32 cellular contexts compared by ENCODE assay signal in genomic region chr4:94934864-94935263, GRCh38.
DNase-seq lines count a peak whose midpoint lies in the region; ATAC-seq, FAIRE-seq and TF ChIP-seq lines count a peak whose summit lies in the region.
"Had no signal": no experiment of that assay in that cellular context is flagged by ENCODE, and none has a peak within 500 bp of the region (broad histone marks: within the 10 kb centered on the region; RNA-seq: fewer than 3 reads in every experiment).

No MANE protein-coding gene starts in this region.

- POLR2A ChIA-PET in RWPE1 (lab: Yijun Ruan, JAX; ENCODE audit: low non-redundant PET) = no interaction called here

- H3K27ac ChIP-seq in RWPE1 = no peak overlapping the region
- H3K27ac ChIP-seq: HL-60, KMS-11, neural progenitor cell, SJCRH30, vagina, WERI-Rb-1 had no signal

- peak overlapping the region; percentile 31 for H3K4me3 Mint-ChIP-seq in chondrocyte (ENCODE audit: unreplicated experiment)
- H3K4me3 Mint-ChIP-seq: activated T-helper 17 cell treated with anti-CD3 and anti-CD28 coated beads, Interleukin-2, amount 50 U/mL, for 72 hours; CD4-positive, alpha-beta memory T cell; immature natural killer cell; neural progenitor cell; T-cell had no signal

- no peaks in the 10 kb centered on the region for H3K9me3 Mint-ChIP-seq in chondrocyte (ENCODE audit: low read depth)
- H3K9me3 Mint-ChIP-seq: activated T-helper 17 cell treated with anti-CD3 and anti-CD28 coated beads, Interleukin-2, amount 50 U/mL, for 72 hours; CD4-positive, alpha-beta memory T cell; neural progenitor cell; T-cell had no signal

- FAIRE-seq in A204.1 (lab: Jason Lieb, UNC) = peak; percentile 30

- no peaks in the 10 kb centered on the region for H3K27me3 ChIP-seq in HAP-1 (ENCODE audit: low read depth)
- H3K27me3 ChIP-seq: neural progenitor cell, SJCRH30, vagina had no signal

- TF ChIP-seq CTCF in RWPE1 (conservative IDR thresholded peaks at IDR 0.05; ENCODE audit: low read depth) (no peak), chondrocyte (IDR thresholded peaks at IDR 0.05) (no peak)

- peak; percentile 10 for DNase-seq in RWPE1 (ENCODE audit: low spot score)
- no peak for DNase-seq in chondrocyte (ENCODE audit: low spot score)
- peak; percentile 68 for DNase-seq in iris pigment epithelial cell (ENCODE audit: low read depth)
- no peak for DNase-seq in ecto neural progenitor cell (ENCODE audit: low spot score)
- DNase-seq in C1 segment of cervical spinal cord (lab: John Stamatoyannopoulos, UW) = no peak
- DNase-seq in HAP-1 (ENCODE audit: low spot score in 2 of 2) = no peak
- DNase-seq: activated CD4-positive, alpha-beta T cell treated with anti-CD3 and anti-CD28 coated beads for 4 hours; activated naive CD4-positive, alpha-beta T cell treated with anti-CD3 and anti-CD28 coated beads, Interleukin-2, amount 50 U/mL, for 16 hours; caudate nucleus; CD4-positive, alpha-beta memory T cell; GOT3; hypothalamus; immature natural killer cell; MM.1S; NCI-H1417; NCI-H2029; NCI-H2227 treated with DMSO at 0.1 percent for 48 hours; NCI-H526 treated with DMSO at 0.1 percent for 48 hours; SJCRH30; stimulated activated CD4-positive, alpha-beta T cell treated with anti-CD3 and anti-CD28 coated beads, Interleukin-1b, Interleukin-23, amount 100 ng/mL, for 48 hours; stimulated activated naive CD8-positive, alpha-beta T cell treated with anti-CD3 and anti-CD28 coated beads, Interleukin-15, Interleukin-2, amounts not matched to agents 100 U/mL and 50 U/mL, for 24 hours; T-cell; WERI-Rb-1 had no signal

- H3K36me3 ChIP-seq in HAP-1 (replicated peaks) = no peaks in the 10 kb centered on the region
- H3K36me3 ChIP-seq: neural progenitor cell, SJCRH30, vagina, WERI-Rb-1 had no signal

- CTCF ChIA-PET in RWPE1 (lab: Yijun Ruan, JAX) = no interaction called here

- H3K36me3 Mint-ChIP-seq in chondrocyte (ENCODE audit: low read depth) = no peaks in the 10 kb centered on the region
- H3K36me3 Mint-ChIP-seq: CD4-positive, alpha-beta memory T cell; immature natural killer cell; neural progenitor cell; T-cell had no signal

- in situ Hi-C loops in HAP-1 (cut with MboI; ENCODE audit: low sequenced_read_pairs) = no loop called here

- H3K27me3 Mint-ChIP-seq in chondrocyte (ENCODE audit: low read depth) = no peaks in the 10 kb centered on the region
- H3K27me3 Mint-ChIP-seq: T-cell had no signal

- peaks cover 52% of the 10 kb centered on the region for H3K4me1 Mint-ChIP-seq in chondrocyte (ENCODE audit: low read depth)
- H3K4me1 Mint-ChIP-seq: activated T-helper 17 cell treated with anti-CD3 and anti-CD28 coated beads, Interleukin-2, amount 50 U/mL, for 72 hours; CD4-positive, alpha-beta memory T cell; immature natural killer cell; T-cell had no signal

- H3K4me1 ChIP-seq in HAP-1 = peaks cover 19% of the 10 kb centered on the region
- H3K4me1 ChIP-seq: vagina had no signal

- no peak for ATAC-seq in HG03342 (IDR thresholded peaks at IDR 0.05; ENCODE audit: unreplicated experiment)
- ATAC-seq: activated T-helper 17 cell treated with anti-CD3 and anti-CD28 coated beads, Interleukin-2, amount 50 U/mL, for 72 hours; left lobe of liver; Panc1; stimulated activated naive CD8-positive, alpha-beta T cell treated with anti-CD3 and anti-CD28 coated beads, Interleukin-15, Interleukin-2, amounts not matched to agents 100 U/mL and 50 U/mL, for 24 hours; T-cell had no signal

- no peak overlapping the region for H3K4me3 ChIP-seq in HAP-1
- H3K4me3 ChIP-seq: neural progenitor cell, SJCRH30, vagina had no signal

- peak overlapping the region; percentile 92 for H3K27ac Mint-ChIP-seq in chondrocyte (ENCODE audit: unreplicated experiment)
- H3K27ac Mint-ChIP-seq: activated T-helper 17 cell treated with anti-CD3 and anti-CD28 coated beads, Interleukin-2, amount 50 U/mL, for 72 hours; CD4-positive, alpha-beta memory T cell; immature natural killer cell; neural progenitor cell; T-cell had no signal

- no peaks in the 10 kb centered on the region for H3K9me3 ChIP-seq in HAP-1
- H3K9me3 ChIP-seq: SJCRH30, vagina had no signal

Comparison
In these comparisons a context has a peak if more than half of its experiments do, and no peak if none do; other contexts are left out.
1. DNase-seq: peak in RWPE1 (single experiment) and iris pigment epithelial cell (single experiment); none in chondrocyte (single experiment), ecto neural progenitor cell (single experiment), C1 segment of cervical spinal cord (0 of 14) and HAP-1 (0 of 2).